In genomic region chr7:45703373-45703821, GRCh38 we compare ENCODE assay signal across 18 cellular contexts.
"Had no signal": no experiment of that assay in that cellular context is flagged by ENCODE, and none has a peak within 500 bp of the region (broad histone marks: within the 10 kb centered on the region; RNA-seq: fewer than 3 reads in every experiment).

No MANE protein-coding gene starts in this region.

- H3K4me3 ChIP-seq: gastrocnemius medialis, heart left ventricle, left lung, sigmoid colon, SK-N-MC, tibial artery had no signal

- H3K4me1 ChIP-seq: gastrocnemius medialis, left lung, sigmoid colon, tibial artery had no signal

- H3K27ac ChIP-seq: gastrocnemius medialis, heart left ventricle, left lung, sigmoid colon, SK-N-MC, tibial artery had no signal

- H3K36me3 ChIP-seq: gastrocnemius medialis, left lung, sigmoid colon, tibial artery had no signal

- H3K27ac Mint-ChIP-seq: activated naive CD8-positive, alpha-beta T cell; activated T-cell treated with anti-CD3 and anti-CD28 coated beads, Interleukin-2, amount 50 U/mL, for 72 hours; dendritic cell treated with granulocyte-macrophage colony-stimulating factor and Interleukin-4, amounts not matched to agents 40 ng/mL and 50 ng/mL, for 4 days; memory B cell; naive thymus-derived CD8-positive, alpha-beta T cell; stimulated activated memory B cell treated with anti-CD40 and anti-IgM and Interleukin-4, amounts not matched to agents 10 μg/mL and 1 μg/mL and 100 μg/mL, for 72 hours had no signal

- H3K4me3 Mint-ChIP-seq: activated naive CD8-positive, alpha-beta T cell; activated T-cell treated with anti-CD3 and anti-CD28 coated beads, Interleukin-2, amount 50 U/mL, for 72 hours; dendritic cell treated with granulocyte-macrophage colony-stimulating factor and Interleukin-4, amounts not matched to agents 40 ng/mL and 50 ng/mL, for 4 days; memory B cell; naive thymus-derived CD8-positive, alpha-beta T cell; stimulated activated memory B cell treated with anti-CD40 and anti-IgM and Interleukin-4, amounts not matched to agents 10 μg/mL and 1 μg/mL and 100 μg/mL, for 72 hours had no signal

- H3K36me3 Mint-ChIP-seq: activated naive CD8-positive, alpha-beta T cell; memory B cell; naive thymus-derived CD8-positive, alpha-beta T cell; stimulated activated memory B cell treated with anti-CD40 and anti-IgM and Interleukin-4, amounts not matched to agents 10 μg/mL and 1 μg/mL and 100 μg/mL, for 72 hours had no signal

- DNase-seq: activated CD4-positive, alpha-beta T cell treated with anti-CD3 and anti-CD28 coated beads, Interleukin-2, amount 50 U/mL, for 4 hours; activated gamma-delta T cell treated with Interleukin-2 at 50 U/mL for 16 hours; activated T-cell treated with anti-CD3 and anti-CD28 coated beads, Interleukin-2, amount 50 U/mL, for 72 hours; amniotic stem cell; central memory CD4-positive, alpha-beta T cell; gastrocnemius medialis; left lung; sigmoid colon; stimulated activated CD4-positive, alpha-beta T cell treated with anti-CD3 and anti-CD28 coated beads, Interleukin-1b, Interleukin-23, amount 100 ng/mL, for 48 hours; T-helper 9 cell had no signal

- H3K4me1 Mint-ChIP-seq: memory B cell; stimulated activated memory B cell treated with anti-CD40 and anti-IgM and Interleukin-4, amounts not matched to agents 10 μg/mL and 1 μg/mL and 100 μg/mL, for 72 hours had no signal

- H3K27me3 ChIP-seq: gastrocnemius medialis, heart left ventricle, left lung had no signal

- H3K27me3 Mint-ChIP-seq: dendritic cell treated with granulocyte-macrophage colony-stimulating factor and Interleukin-4, amounts not matched to agents 40 ng/mL and 50 ng/mL, for 4 days had no signal

- H3K9me3 Mint-ChIP-seq: activated T-cell treated with anti-CD3 and anti-CD28 coated beads, Interleukin-2, amount 50 U/mL, for 72 hours; dendritic cell treated with granulocyte-macrophage colony-stimulating factor and Interleukin-4, amounts not matched to agents 40 ng/mL and 50 ng/mL, for 4 days; memory B cell; naive thymus-derived CD8-positive, alpha-beta T cell; stimulated activated memory B cell treated with anti-CD40 and anti-IgM and Interleukin-4, amounts not matched to agents 10 μg/mL and 1 μg/mL and 100 μg/mL, for 72 hours had no signal

- H3K9me3 ChIP-seq: gastrocnemius medialis, heart left ventricle, left lung, sigmoid colon, tibial artery had no signal
